ENCODE assay signal across 18 cellular contexts in the genomic region with DNA sequence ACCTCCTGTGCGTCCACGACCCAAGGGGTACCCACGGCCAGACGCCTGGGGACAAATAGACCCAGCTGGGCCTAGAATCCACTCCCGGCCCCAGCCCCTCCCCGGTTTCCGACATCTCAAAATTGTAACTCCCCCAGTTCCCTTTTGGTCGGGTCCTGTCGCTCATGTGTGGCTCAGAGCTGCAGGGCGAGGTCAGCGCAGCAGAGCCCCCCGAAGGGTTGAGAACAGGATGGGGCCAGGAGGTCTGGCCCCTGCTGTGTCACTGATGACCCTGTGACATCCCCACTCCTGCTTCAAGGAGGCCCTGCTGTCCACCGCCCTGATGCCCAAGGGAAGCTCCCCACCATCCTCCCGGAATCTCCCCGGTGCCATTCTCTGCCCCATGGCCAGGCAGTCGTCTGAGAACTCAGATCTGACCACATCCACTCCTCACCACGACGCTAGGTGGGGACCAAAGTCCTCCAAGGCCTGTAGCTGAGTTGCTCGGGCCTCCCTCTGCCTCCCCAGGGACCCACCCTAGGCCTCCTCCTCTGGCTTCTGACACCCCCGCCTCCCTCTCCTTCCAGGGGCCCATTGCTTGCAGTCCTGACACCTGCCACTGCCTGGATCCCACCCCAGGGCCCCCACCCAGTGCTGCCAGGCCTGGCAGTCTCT. TPM values are rescaled to one million over a fixed set of nuclear protein-coding genes. Genes with fewer than 3 reads are reported as not detected.
DNase-seq lines count a peak whose midpoint lies in the region; ATAC-seq, FAIRE-seq and TF ChIP-seq lines count a peak whose summit lies in the region.
"Had no signal": no experiment of that assay in that cellular context is flagged by ENCODE, and none has a peak within 500 bp of the region (broad histone marks: within the 10 kb centered on the region; RNA-seq: fewer than 3 reads in every experiment).

No MANE protein-coding gene starts in this region.

- ATAC-seq in GM12878 (peak; percentile 45), HG02623 (IDR thresholded peaks at IDR 0.05; ENCODE audit: unreplicated experiment) (no peak)
- ATAC-seq: GM23338 had no signal

- POLR2A ChIA-PET in GM12878 (lab: Charles Lee) = no interaction called here

- H3K9me3 Mint-ChIP-seq in HFFc6 (no peaks in the 10 kb centered on the region), endothelial cell (ENCODE audit: unreplicated experiment) (no peaks in the 10 kb centered on the region)
- H3K9me3 Mint-ChIP-seq: GM23338 had no signal

- peak overlapping the region in 9 of 11 experiments; percentile 9 to 78 (median 64); a peak in 16 of 22 replicates for H3K4me2 ChIP-seq in BLaER1 treated with 17β-estradiol and CSF1 and Interleukin-3, amounts not matched to agents 10 nM and 100 nM
- H3K4me2 ChIP-seq in Karpas-422 (ENCODE audit: low read depth, low read length, poor library complexity, severe bottlenecking) = no peak overlapping the region
- no peak overlapping the region for H3K4me2 ChIP-seq in GM12878 (ENCODE audit: control insufficient read depth, insufficient read depth)
- H3K4me2 ChIP-seq: GM23338 had no signal

- no peak overlapping the region for H3K4me3 ChIP-seq in BLaER1 treated with 17β-estradiol and CSF1 and Interleukin-3, amounts not matched to agents 10 nM and 100 nM
- H3K4me3 ChIP-seq in Karpas-422 (ENCODE audit: low read length) = no peak overlapping the region
- H3K4me3 ChIP-seq in GM12878 = no peak overlapping the region
- peak overlapping the region in 1 of 2 donors; percentile 88 for H3K4me3 ChIP-seq in small intestine (ENCODE audit: low read depth in 1 of 2, low read length in 2 of 2)
- H3K4me3 ChIP-seq in tibial artery = no peak overlapping the region
- H3K4me3 ChIP-seq: GM23338 had no signal

- H2AFZ ChIP-seq in Karpas-422 (ENCODE audit: low read length) (no peak overlapping the region), GM12878 (ENCODE audit: control insufficient read depth, low read depth, low read length) (no peak overlapping the region)
- H2AFZ ChIP-seq: GM23338 had no signal

- in situ Hi-C loops in GM12878 (cut with MboI) = no loop called here

- no peaks in the 10 kb centered on the region for H3K9me2 ChIP-seq in Karpas-422 (replicated peaks; ENCODE audit: insufficient read depth, low read length)

- H3K36me3 ChIP-seq in BLaER1 treated with 17β-estradiol and CSF1 and Interleukin-3, amounts not matched to agents 10 nM and 100 nM = no peaks in the 10 kb centered on the region
- no peaks in the 10 kb centered on the region for H3K36me3 ChIP-seq in Karpas-422 (ENCODE audit: insufficient read depth, low read length)
- no peaks in the 10 kb centered on the region for H3K36me3 ChIP-seq in GM12878 (ENCODE audit: control insufficient read depth in 2 of 2, insufficient read depth in 2 of 2, low read length in 1 of 2)
- no peaks in the 10 kb centered on the region for H3K36me3 ChIP-seq in small intestine (ENCODE audit: control insufficient read depth in 2 of 2, insufficient read depth in 2 of 2, low read length in 2 of 2)
- H3K36me3 ChIP-seq in tibial artery = no peaks in the 10 kb centered on the region

- no peak for TF ChIP-seq POLR2A in GM12878 (IDR thresholded peaks at IDR 0.05; ENCODE audit: low read depth, low read length)

- SMC1A ChIA-PET in GM12878 (lab: Charles Lee; ENCODE audit: uncharacterized antibody, unreplicated experiment) = interaction anchor here (1.6 kb wide), 1 partner anchor 74 kb away, joined by 3 read pairs; no protein-coding TSS in a partner anchor

- no peak for TF ChIP-seq RAD21 in GM12878 (IDR thresholded peaks at IDR 0.05; ENCODE audit: insufficient read depth, low read depth, low read length)

- peaks cover 54% of the 10 kb centered on the region for H3K27me3 Mint-ChIP-seq in HFFc6 (ENCODE audit: insufficient read depth)
- peaks cover 29% of the 10 kb centered on the region for H3K27me3 Mint-ChIP-seq in endothelial cell (ENCODE audit: unreplicated experiment)

- H4K20me1 ChIP-seq in BLaER1 treated with 17β-estradiol and CSF1 and Interleukin-3, amounts not matched to agents 10 nM and 100 nM = peaks cover 0 to 63% (median 22%) of the 10 kb centered on the region in 11 experiments; a peak in 15 of 22 replicates
- H4K20me1 ChIP-seq in Karpas-422 (ENCODE audit: insufficient read depth, low read depth, low read length) = no peaks in the 10 kb centered on the region
- no peaks in the 10 kb centered on the region for H4K20me1 ChIP-seq in GM12878 (ENCODE audit: control insufficient read depth, insufficient read depth)

- H3K79me2 ChIP-seq in Karpas-422 (ENCODE audit: low read length) (no peaks in the 10 kb centered on the region), GM12878 (ENCODE audit: control insufficient read depth, insufficient read depth, low read length) (no peaks in the 10 kb centered on the region)

- peaks cover 0 to 29% (median 24%) of the 10 kb centered on the region in 10 experiments; a peak in 16 of 20 replicates for H3K4me1 ChIP-seq in BLaER1 treated with 17β-estradiol and CSF1 and Interleukin-3, amounts not matched to agents 10 nM and 100 nM
- H3K4me1 ChIP-seq in Karpas-422 (ENCODE audit: low read length) (peaks cover 8% of the 10 kb centered on the region), GM12878 (ENCODE audit: control insufficient read depth, insufficient read depth, low read length) (no peaks in the 10 kb centered on the region), small intestine (ENCODE audit: control insufficient read depth in 2 of 2, insufficient read depth in 1 of 2, low read depth in 1 of 2, low read length in 1 of 2) (peaks cover 3 to 6% of the 10 kb centered on the region in 2 donors), tibial artery (peaks cover 0 to 23% (median 14%) of the 10 kb centered on the region in 4 donors)

- H3K9ac ChIP-seq in BLaER1 treated with 17β-estradiol and CSF1 and Interleukin-3, amounts not matched to agents 10 nM and 100 nM = peak overlapping the region in 3 of 11 experiments; percentile 19 to 44 (median 22); a peak in 3 of 22 replicates
- no peak overlapping the region for H3K9ac ChIP-seq in Karpas-422 (ENCODE audit: low read length)
- no peak overlapping the region for H3K9ac ChIP-seq in GM12878 (ENCODE audit: control insufficient read depth, insufficient read depth, low read length)

- RAD21 ChIA-PET in GM12878 (lab: Charles Lee; ENCODE audit: unreplicated experiment) = no interaction called here

- TF ChIP-seq CTCF in GM12878 (IDR thresholded peaks at IDR 0.05 in 2 of 3, conservative IDR thresholded peaks at IDR 0.05 in 1 of 3; ENCODE audit: control insufficient read depth in 2 of 3, extremely low read depth in 1 of 3, insufficient read depth in 1 of 3, low read depth in 3 of 3, low read length in 3 of 3) (no peak), HFFc6 (IDR thresholded peaks at IDR 0.05) (no peak), endothelial cell (IDR thresholded peaks at IDR 0.05; ENCODE audit: unreplicated experiment) (no peak), tibial artery (IDR thresholded peaks at IDR 0.05) (no peak)

- CTCF ChIA-PET in GM12878 (lab: Yijun Ruan, JAX) = interaction anchor here (1.4 kb wide), 1 partner anchor 383 kb away, joined by 3 read pairs; no protein-coding TSS in a partner anchor

- H3K36me3 Mint-ChIP-seq in HFFc6 (ENCODE audit: low read depth) (no peaks in the 10 kb centered on the region), endothelial cell (ENCODE audit: low read depth, unreplicated experiment) (peaks cover 8% of the 10 kb centered on the region)
- H3K36me3 Mint-ChIP-seq: CD4-positive, alpha-beta memory T cell had no signal

- no peak overlapping the region for H3K27ac Mint-ChIP-seq in HFFc6
- no peak overlapping the region for H3K27ac Mint-ChIP-seq in endothelial cell (ENCODE audit: unreplicated experiment)
- H3K27ac Mint-ChIP-seq: CD4-positive, alpha-beta memory T cell; GM23338; H9 had no signal

- H3K4me1 Mint-ChIP-seq in HFFc6 (ENCODE audit: low read depth) (no peaks in the 10 kb centered on the region), endothelial cell (ENCODE audit: unreplicated experiment) (peaks cover 4% of the 10 kb centered on the region)

- peak; percentile 72 for DNase-seq in Karpas-422
- DNase-seq in GM12878 (ENCODE audit: low read depth, low spot score) = no peak
- peak; percentile 66 for DNase-seq in small intestine
- DNase-seq in HFFc6 = no peak
- no peak for DNase-seq in endothelial cell (ENCODE audit: low spot score)
- DNase-seq in tibial artery = no peak
- DNase-seq: C1 segment of cervical spinal cord; Calu3; CD4-positive, alpha-beta memory T cell; COR-L47; DMS53; DMS79 treated with DMSO at 0.1 percent for 48 hours; H9 had no signal

- no peak for TF ChIP-seq EP300 in GM12878 (IDR thresholded peaks at IDR 0.05; ENCODE audit: borderline replicate concordance in 1 of 2, control insufficient read depth in 1 of 2, low read depth in 2 of 2, low read length in 2 of 2)

- no TSS peak for BruUV-seq in GM12878 (replicated peaks; lab: Mats Ljungman, UMichigan)

- 31% methylated on average over 20 of the region's 20 CpGs for WGBS in GM12878 (ENCODE audit: insufficient coverage, insufficient replicate concordance, low lambda C conversion rate, missing lambda C conversion rate)
- 71 to 77% (median 73%) methylated on average over 20 of the region's 20 CpGs for WGBS in small intestine, 3 donors

- H3K27me3 ChIP-seq in BLaER1 treated with 17β-estradiol and CSF1 and Interleukin-3, amounts not matched to agents 10 nM and 100 nM = peaks cover 45 to 94% (median 48%) of the 10 kb centered on the region in 11 experiments
- no peaks in the 10 kb centered on the region for H3K27me3 ChIP-seq in Karpas-422 (ENCODE audit: low read length)
- peaks cover 8% of the 10 kb centered on the region in 2 experiments; a peak in 3 of 4 replicates for H3K27me3 ChIP-seq in GM12878 (replicated peaks in 1 of 2; ENCODE audit: control insufficient read depth in 2 of 2, insufficient read depth in 2 of 2, low read length in 1 of 2)
- peaks cover 5 to 15% of the 10 kb centered on the region in 2 donors for H3K27me3 ChIP-seq in small intestine (ENCODE audit: control insufficient read depth in 2 of 2, insufficient read depth in 2 of 2, low read length in 2 of 2)
- H3K27me3 ChIP-seq in tibial artery = peaks cover 0 to 87% of the 10 kb centered on the region in 2 donors

- H3K4me3 Mint-ChIP-seq in HFFc6 (no peak overlapping the region), endothelial cell (ENCODE audit: unreplicated experiment) (no peak overlapping the region)
- H3K4me3 Mint-ChIP-seq: CD4-positive, alpha-beta memory T cell; GM23338; H9 had no signal

- FAIRE-seq in GM12878 (lab: Jason Lieb, UNC) (no peak), small intestine (lab: Jason Lieb, UNC) (no peak)
- FAIRE-seq: G401.6, GM19239 had no signal

- H3K27ac ChIP-seq in BLaER1 treated with 17β-estradiol and CSF1 and Interleukin-3, amounts not matched to agents 10 nM and 100 nM = no peak overlapping the region
- H3K27ac ChIP-seq in Karpas-422 (ENCODE audit: low read length) = no peak overlapping the region
- no peak overlapping the region for H3K27ac ChIP-seq in GM12878 (ENCODE audit: control insufficient read depth, insufficient read depth)
- H3K27ac ChIP-seq in small intestine (ENCODE audit: low read depth in 1 of 2, low read length in 1 of 2) = peak overlapping the region in 1 of 2 donors; percentile 98
- H3K27ac ChIP-seq in tibial artery = no peak overlapping the region

- H3K9me3 ChIP-seq in BLaER1 treated with 17β-estradiol and CSF1 and Interleukin-3, amounts not matched to agents 10 nM and 100 nM (replicated peaks in 1 of 11) = no peaks in the 10 kb centered on the region
- H3K9me3 ChIP-seq in Karpas-422 (ENCODE audit: low read length) (no peaks in the 10 kb centered on the region), GM12878 (replicated peaks; ENCODE audit: control insufficient read depth, insufficient read depth, low read length) (no peaks in the 10 kb centered on the region), small intestine (ENCODE audit: control insufficient read depth, low read depth) (no peaks in the 10 kb centered on the region), tibial artery (no peaks in the 10 kb centered on the region)

- intact Hi-C loops in GM12878 (cut with micrococcal nuclease; ENCODE audit: unreplicated experiment) = no loop called here
- intact Hi-C loops in tibial artery (cut with DNase I; ENCODE audit: low total_unique reads) = no loop called here

RNA-seq across cellular contexts. Expression of a gene that starts 3.9 kb away (rescaled TPM):
- 2.0 and 3.5 TPM in 2 replicates for total RNA-seq in Karpas-422 (2014; rRNA removed; shearing (Covaris generic); ENCODE audit: low replicate concordance)
- total RNA-seq in GM12878 (2013; cell fraction: nucleolus; rRNA removed) = 4.6 TPM in 2 replicates
- total RNA-seq in GM12878 (2014; rRNA removed) (2.8 and 3.2 TPM in 2 replicates), GM12878 (2014; rRNA removed; fragmentation: Illumina TruSeq; extraction: Trizol) (0.89 and 1.1 TPM in 2 replicates), GM12878 (2021) (2.3 and 2.5 TPM in 2 replicates), endothelial cell (ENCODE audit: unreplicated experiment) (1.1 TPM)
- polyA plus RNA-seq in GM12878 (2011; ENCODE audit: low read depth) = 1.1 TPM
- polyA plus RNA-seq in GM12878 (2011; rRNA removed) (1.1 and 1.6 TPM in 2 replicates), GM12878 (2014; fragmentation: Illumina TruSeq; extraction: Trizol) (1.5 and 1.7 TPM in 2 replicates), GM12878 (2014; fragmentation: Nextera tagmentation; extraction: Ambion mirVana) (under 1 TPM in 1 of 2 experiments, not detected in 1; 0.04 TPM), GM12878 (2014; rRNA removed) (4.7 and 5.2 TPM in 2 replicates), GM12878 (2016; fragmentation: Nextera tagmentation; extraction: Ambion mirVana) (1 to 10 TPM; 2.9 to 3.1 TPM), small intestine (10 to 100 TPM; 24.1 to 51.7 (median 48.9) TPM)
- 1.6 and 2.1 TPM in 2 replicates for polyA plus RNA-seq in GM12878 (2011; cell fraction: cytosol; rRNA removed)
- 4.8 and 5.6 TPM in 2 replicates for polyA plus RNA-seq in GM12878 (2011; cell fraction: nucleus; rRNA removed)
- 1.6 and 1.9 TPM in 2 replicates for polyA plus RNA-seq in GM12878 (2012)
- polyA minus RNA-seq in GM12878 (2011; rRNA and poly(A)+ RNA removed) = 0.44 and 0.82 TPM in 2 replicates
- 0.62 TPM in 1 of 2 replicates, not detected in the other for polyA minus RNA-seq in GM12878 (2011; cell fraction: cytosol; rRNA and poly(A)+ RNA removed)
- polyA minus RNA-seq in GM12878 (2011; cell fraction: nucleus; rRNA and poly(A)+ RNA removed) = 1.8 and 2.9 TPM in 2 replicates
- total RNA-seq in HFFc6 (2021; fragmentation: NEBNext Ultra II Directional; extraction: Animal tissue kit (Norgen Biotek cat#: 25700)) = under 1 TPM; 0.63 to 1.00 (median 0.74) TPM

Comparison
In these comparisons a context has a peak if more than half of its experiments do, and no peak if none do; other contexts are left out.
1. H3K4me2 ChIP-seq: peak in BLaER1 treated with 17β-estradiol and CSF1 and Interleukin-3, amounts not matched to agents 10 nM and 100 nM (9 of 11); none in Karpas-422 (single experiment) and GM12878 (single experiment).
2. DNase-seq: peak in Karpas-422 (single experiment) and small intestine (single experiment); none in GM12878 (single experiment), HFFc6 (single experiment), endothelial cell (single experiment) and tibial artery (0 of 2).